18 cellular contexts compared by ENCODE assay signal in the genomic region with DNA sequence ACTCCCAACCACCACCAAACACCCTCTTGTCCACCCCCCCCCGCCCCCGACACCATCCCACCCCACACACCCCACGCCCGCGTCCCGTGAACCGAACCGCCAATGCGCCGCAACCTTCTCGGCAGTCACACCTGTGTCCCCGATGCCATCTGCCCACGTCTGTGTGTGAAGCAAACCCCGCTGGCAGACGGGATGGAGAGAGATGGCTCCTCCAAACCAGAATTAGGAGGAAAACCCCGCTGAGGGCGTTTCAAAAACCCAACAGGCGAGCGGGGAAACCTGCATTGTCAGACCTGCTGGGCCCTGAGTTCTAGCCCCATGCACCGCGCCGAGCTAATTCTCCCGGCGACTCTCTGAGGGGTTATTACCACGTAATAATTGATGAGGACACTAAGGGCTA. TPM values are rescaled to one million over a fixed set of nuclear protein-coding genes. Genes with fewer than 3 reads are reported as not detected.
DNase-seq lines count a peak whose midpoint lies in the region; ATAC-seq, FAIRE-seq and TF ChIP-seq lines count a peak whose summit lies in the region.
"Had no signal": no experiment of that assay in that cellular context is flagged by ENCODE, and none has a peak within 500 bp of the region (broad histone marks: within the 10 kb centered on the region; RNA-seq: fewer than 3 reads in every experiment).

No MANE protein-coding gene starts in this region.

- H3K27ac ChIP-seq in A549 (peak overlapping the region; percentile 71 to 86; a peak in 5 of 6 replicates), smooth muscle cell (ENCODE audit: low read depth) (no peak overlapping the region)
- H3K27ac ChIP-seq: ovary, PC-9, SJSA1 had no signal

- 66% methylated on average over 12 of the region's 25 CpGs for WGBS in A549 (ENCODE audit: missing lambda C conversion rate)
- WGBS in smooth muscle cell (ENCODE audit: low lambda C conversion rate) = 9% methylated on average over 25 of the region's 25 CpGs

- H3K9me3 ChIP-seq in A549 = no peaks in the 10 kb centered on the region
- no peaks in the 10 kb centered on the region for H3K9me3 ChIP-seq in Caco-2
- H3K9me3 ChIP-seq in T-helper 17 cell (ENCODE audit: control insufficient read depth, low read length, poor library complexity, severe bottlenecking) = no peaks in the 10 kb centered on the region
- no peaks in the 10 kb centered on the region for H3K9me3 ChIP-seq in iPS-18c (ENCODE audit: control insufficient read depth, insufficient read depth, low read length)
- no peaks in the 10 kb centered on the region for H3K9me3 ChIP-seq in smooth muscle cell (replicated peaks; ENCODE audit: low read depth)
- H3K9me3 ChIP-seq: ovary, SJSA1 had no signal

- BruUV-seq in Caco-2 (replicated peaks; lab: Mats Ljungman, UMichigan) (no TSS peak), MCF 10A (replicated peaks; lab: Mats Ljungman, UMichigan) (no TSS peak)

- no peaks in the 10 kb centered on the region for H3K4me1 Mint-ChIP-seq in Caco-2 (ENCODE audit: low read depth, unreplicated experiment)
- peaks cover 4% of the 10 kb centered on the region for H3K4me1 Mint-ChIP-seq in T-helper 17 cell
- H3K4me1 Mint-ChIP-seq in MCF 10A (ENCODE audit: insufficient read depth, unreplicated experiment) = no peaks in the 10 kb centered on the region

- no peaks in the 10 kb centered on the region for H3F3A ChIP-seq in smooth muscle cell (ENCODE audit: low read depth)

- no peak for TF ChIP-seq CTCF in A549 (IDR thresholded peaks at IDR 0.05)
- TF ChIP-seq CTCF in Caco-2 (IDR thresholded peaks at IDR 0.05; ENCODE audit: insufficient read depth in 1 of 2, low read depth in 1 of 2, low read length in 1 of 2, severe bottlenecking in 1 of 2, unreplicated experiment in 1 of 2) = no peak
- TF ChIP-seq CTCF in smooth muscle cell (IDR thresholded peaks at IDR 0.05; ENCODE audit: borderline replicate concordance, insufficient read depth, poor library complexity, severe bottlenecking) = no peak
- TF ChIP-seq CTCF in MCF 10A (IDR thresholded peaks at IDR 0.05; ENCODE audit: unreplicated experiment) = no peak

- H3K27me3 Mint-ChIP-seq in Caco-2 (ENCODE audit: insufficient read depth, unreplicated experiment) (peaks cover 24% of the 10 kb centered on the region), T-helper 17 cell (peaks cover 90% of the 10 kb centered on the region), MCF 10A (ENCODE audit: insufficient read depth, unreplicated experiment) (peaks cover 42% of the 10 kb centered on the region)

- no peak overlapping the region for H2AFZ ChIP-seq in smooth muscle cell (ENCODE audit: low read depth)
- H2AFZ ChIP-seq: PC-9 had no signal

- H3K9ac ChIP-seq in smooth muscle cell (ENCODE audit: low read depth) = no peak overlapping the region

- no peaks in the 10 kb centered on the region for H4K20me1 ChIP-seq in smooth muscle cell (ENCODE audit: low read depth)

- no peaks in the 10 kb centered on the region for H3K79me2 ChIP-seq in smooth muscle cell (ENCODE audit: low read depth)

- H3K4me3 Mint-ChIP-seq in Caco-2 (ENCODE audit: unreplicated experiment) (peak overlapping the region; percentile 55), T-helper 17 cell (peak overlapping the region; percentile 68), MCF 10A (ENCODE audit: unreplicated experiment) (no peak overlapping the region)

- FAIRE-seq in A549 (lab: Jason Lieb, UNC) = no peak
- FAIRE-seq: K562 had no signal

- no peak for ATAC-seq in A549
- no peak for ATAC-seq in T-helper 17 cell

- H3K36me3 ChIP-seq in Caco-2 (ENCODE audit: control insufficient read depth, insufficient read depth, low read length) (no peaks in the 10 kb centered on the region), smooth muscle cell (ENCODE audit: low read depth) (no peaks in the 10 kb centered on the region)
- H3K36me3 ChIP-seq: ovary, SJSA1 had no signal

- no peaks in the 10 kb centered on the region for H3K9me3 Mint-ChIP-seq in Caco-2 (ENCODE audit: unreplicated experiment)
- no peaks in the 10 kb centered on the region for H3K9me3 Mint-ChIP-seq in MCF 10A (ENCODE audit: unreplicated experiment)

- TF ChIP-seq POLR2A in A549 (IDR thresholded peaks at IDR 0.05; ENCODE audit: low read length) = no peak

- CTCF ChIA-PET in A549 (lab: Yijun Ruan, JAX) (interaction anchor here (0.5 to 19.7 kb wide), 30 partner anchors 11 to 542 kb away, joined by 3 to 1061 read pairs (median 5); a partner anchor contains a TSS), Caco-2 (lab: Charles Lee) (interaction anchor here (1.1 to 5.7 kb wide), 5 partner anchors 56 to 542 kb away, joined by 3 to 50 read pairs (median 18); no protein-coding TSS in a partner anchor), MCF 10A (lab: Yijun Ruan, JAX) (interaction anchor here (0.7 to 18.6 kb wide), 8 partner anchors 11 to 514 kb away, joined by 3 to 578 read pairs (median 12); no protein-coding TSS in a partner anchor)

- intact Hi-C loops in Caco-2 (cut with micrococcal nuclease; ENCODE audit: unreplicated experiment) (loop anchor here (10.0 kb wide), 1 partner anchor 164 kb away; a partner anchor contains a TSS), MCF 10A (cut with micrococcal nuclease) (loop anchor here (5.0 kb wide), 2 partner anchors 56 to 166 kb away; no protein-coding TSS in a partner anchor)

- H3K27me3 ChIP-seq in Caco-2 (replicated peaks; ENCODE audit: control insufficient read depth, insufficient read depth, low read length) (peaks cover 2% of the 10 kb centered on the region; the same call in 1 of the 2 replicates), smooth muscle cell (ENCODE audit: low read depth) (peaks cover 100% of the 10 kb centered on the region)
- H3K27me3 ChIP-seq: ovary had no signal

- H3K4me1 ChIP-seq in A549 (peaks cover 5% of the 10 kb centered on the region; the same call in 2 of the 3 replicates), Caco-2 (peaks cover 11% of the 10 kb centered on the region; the same call in 1 of the 2 replicates), smooth muscle cell (ENCODE audit: low read depth) (peaks cover 6% of the 10 kb centered on the region)

- peak overlapping the region; percentile 87 for H3K4me2 ChIP-seq in A549
- H3K4me2 ChIP-seq in smooth muscle cell = no peak overlapping the region
- H3K4me2 ChIP-seq: PC-9 had no signal

- no peak for TF ChIP-seq RAD21 in A549 (conservative IDR thresholded peaks at IDR 0.05 in 1 of 2, IDR thresholded peaks at IDR 0.05 in 1 of 2)

- DNase-seq in A549 (ENCODE audit: low read depth in 1 of 2, low spot score in 1 of 2) (no peak), Caco-2 (no peak), T-helper 17 cell (no peak), smooth muscle cell (lab: John Stamatoyannopoulos, UW; ENCODE audit: unreplicated experiment) (no peak), MCF 10A (ENCODE audit: unreplicated experiment) (no peak)
- no peak for DNase-seq in NK-92 treated with Interleukin-12 subunit alpha and Interleukin-12 subunit beta, amount 100 ng/mL, for 24 hours (lab: John Stamatoyannopoulos, UW)
- DNase-seq: AML-193, NCI-H1048, NCI-H2081 treated with DMSO at 0.1 percent for 48 hours, PC-9 had no signal

- no peak overlapping the region for H3K27ac Mint-ChIP-seq in Caco-2 (ENCODE audit: unreplicated experiment)
- no peak overlapping the region for H3K27ac Mint-ChIP-seq in T-helper 17 cell
- H3K27ac Mint-ChIP-seq in MCF 10A (ENCODE audit: low read depth, unreplicated experiment) = no peak overlapping the region

- no peaks in the 10 kb centered on the region for H3K36me3 Mint-ChIP-seq in Caco-2 (ENCODE audit: insufficient read depth, unreplicated experiment)
- H3K36me3 Mint-ChIP-seq in T-helper 17 cell (ENCODE audit: low read depth) = peaks cover 6% of the 10 kb centered on the region
- H3K36me3 Mint-ChIP-seq in MCF 10A (ENCODE audit: insufficient read depth, unreplicated experiment) = no peaks in the 10 kb centered on the region

- H3K4me3 ChIP-seq in A549 (peak overlapping the region; percentile 55), Caco-2 (ENCODE audit: low read depth, low read length) (no peak overlapping the region), iPS-18c (ENCODE audit: insufficient read depth, low read depth, low read length) (peak overlapping the region; percentile 61; the same call in 1 of the 2 replicates), smooth muscle cell (no peak overlapping the region)
- H3K4me3 ChIP-seq: K562, ovary, PC-9, SJSA1 had no signal

- no peak for TF ChIP-seq EP300 in A549 (IDR thresholded peaks at IDR 0.05)

- POLR2A ChIA-PET in A549 (lab: Yijun Ruan, JAX) = no interaction called here
- POLR2A ChIA-PET in Caco-2 (lab: Charles Lee) = no interaction called here
- POLR2A ChIA-PET in MCF 10A (lab: Yijun Ruan, JAX) = no interaction called here

RNA-seq across cellular contexts. Expression of a gene that starts 28.6 kb away (rescaled TPM):
- polyA plus RNA-seq in A549 (2011; rRNA removed) = not detected in 2 replicates
- not detected in 2 replicates for polyA plus RNA-seq in A549 (2012; cell fraction: cytosol; rRNA removed)
- not detected in 2 replicates for polyA plus RNA-seq in A549 (2012; cell fraction: nucleus; rRNA removed)
- polyA plus RNA-seq in A549 (2017; fragmentation: RNase III; extraction: RNeasy Plus Mini Kit Qiagen cat#74134 plus additional on column Dnase treatment) = not detected in 3 replicates
- polyA minus RNA-seq in A549 (2011; rRNA and poly(A)+ RNA removed) = not detected in 2 replicates
- not detected in 2 replicates for total RNA-seq in Caco-2 (2022)
- not detected for total RNA-seq in T-helper 17 cell
- not detected in 2 replicates for total RNA-seq in smooth muscle cell
- not detected in 2 replicates for polyA plus RNA-seq in smooth muscle cell
- not detected in 2 replicates for total RNA-seq in MCF 10A (2022)
- total RNA-seq: cerebellum, K562, left lobe of liver, mucosa of gallbladder, ovary, PC-9, sciatic nerve, SJSA1 had no signal
- polyA plus RNA-seq: K562, ovary had no signal

RNA-seq across cellular contexts. Expression of a gene that starts 30.7 kb away (rescaled TPM):
- polyA plus RNA-seq in A549 (2011; rRNA removed) = 0.60 and 0.70 TPM in 2 replicates
- polyA plus RNA-seq in A549 (2012; cell fraction: cytosol; rRNA removed) = 0.73 and 1.0 TPM in 2 replicates
- 1.3 and 1.5 TPM in 2 replicates for polyA plus RNA-seq in A549 (2012; cell fraction: nucleus; rRNA removed)
- polyA plus RNA-seq in A549 (2017; fragmentation: RNase III; extraction: RNeasy Plus Mini Kit Qiagen cat#74134 plus additional on column Dnase treatment) = 0.54 to 0.71 TPM (median 0.68 TPM) in 3 replicates
- 0.33 and 0.44 TPM in 2 replicates for polyA minus RNA-seq in A549 (2011; rRNA and poly(A)+ RNA removed)
- total RNA-seq in Caco-2 (2022) = not detected in 2 replicates
- not detected for total RNA-seq in T-helper 17 cell
- total RNA-seq in smooth muscle cell = not detected in 2 replicates
- not detected in 2 replicates for polyA plus RNA-seq in smooth muscle cell
- total RNA-seq in MCF 10A (2022) = not detected in 2 replicates
- total RNA-seq: cerebellum, K562, left lobe of liver, mucosa of gallbladder, ovary, PC-9, sciatic nerve, SJSA1 had no signal
- polyA plus RNA-seq: K562, ovary had no signal

Comparison
In these comparisons a context has a peak if more than half of its experiments do, and no peak if none do; other contexts are left out.
1. H3K4me3 ChIP-seq: peak in A549 (single experiment) and iPS-18c (single experiment); none in Caco-2 (single experiment) and smooth muscle cell (single experiment).